Comparison of ENCODE assay signal across 12 cellular contexts in genomic region chr7:101823086-101823485, GRCh38. TPM values are rescaled to one million over a fixed set of nuclear protein-coding genes. Genes with fewer than 3 reads are reported as not detected.
DNase-seq lines count a peak whose midpoint lies in the region; ATAC-seq and TF ChIP-seq lines count a peak whose summit lies in the region.
"Had no signal": no experiment of that assay in that cellular context is flagged by ENCODE, and none has a peak within 500 bp of the region (broad histone marks: within the 10 kb centered on the region; RNA-seq: fewer than 3 reads in every experiment).

No MANE protein-coding gene starts in this region.

- ATAC-seq in thoracic aorta (ENCODE audit: insufficient number of reproducible peaks, low FRiP score, low read depth) = no peak
- ATAC-seq in GM18867 (IDR thresholded peaks at IDR 0.05; ENCODE audit: unreplicated experiment) = no peak

- no peaks in the 10 kb centered on the region for H3K36me3 ChIP-seq in thoracic aorta

- H3K4me3 ChIP-seq in cardiac fibroblast (replicated peaks in 1 of 2; ENCODE audit: low read depth in 2 of 2, low read length in 2 of 2) (no peak overlapping the region), thoracic aorta (peak overlapping the region; percentile 63)

- H3K27ac ChIP-seq in thoracic aorta = peak overlapping the region in 1 of 2 donors; percentile 40
- H3K27ac ChIP-seq: epithelial cell of prostate had no signal

- no peaks in the 10 kb centered on the region for H3K27me3 ChIP-seq in thoracic aorta (replicated peaks; ENCODE audit: insufficient read depth)

- peak; percentile 13 for DNase-seq in NCI-H2171 (lab: John Stamatoyannopoulos, UW)
- peak; percentile 13 to 26 for DNase-seq in cardiac fibroblast (ENCODE audit: low read depth in 2 of 2)
- peak; percentile 47 for DNase-seq in mesenteric fat pad (ENCODE audit: low spot score)
- DNase-seq in thoracic aorta (ENCODE audit: low spot score) = no peak
- DNase-seq in NAMALWA (ENCODE audit: low spot score) = no peak
- DNase-seq in NOMO-1 (lab: John Stamatoyannopoulos, UW; ENCODE audit: unreplicated experiment in 2 of 2) = no peak
- DNase-seq: CD8-positive, alpha-beta memory T cell; NCI-H1105; NCI-H524 treated with DMSO at 0.1 percent for 48 hours; SHP77 treated with DMSO at 0.1 percent for 48 hours had no signal

- no peaks in the 10 kb centered on the region for H3K9me3 ChIP-seq in thoracic aorta

- H3K4me1 ChIP-seq in thoracic aorta (ENCODE audit: control insufficient read depth in 1 of 2, low read depth in 2 of 2) = peaks cover 28 to 63% of the 10 kb centered on the region in 2 donors

- no peak for TF ChIP-seq CTCF in cardiac fibroblast (IDR thresholded peaks at IDR 0.05; ENCODE audit: low read depth, low read length)
- TF ChIP-seq CTCF in thoracic aorta (IDR thresholded peaks at IDR 0.05) = no peak

RNA-seq across cellular contexts. Expression of gene CUX1, which starts 5.7 kb away (rescaled TPM):
- 115 TPM for total RNA-seq in mesenteric fat pad
- 100 to 1,000 TPM in 1 of 2 donors, 10 to 100 TPM in 1; 85.0 to 179 TPM for total RNA-seq in thoracic aorta

Comparison
In these comparisons a context has a peak if more than half of its experiments do, and no peak if none do; other contexts are left out.
1. DNase-seq: peak in NCI-H2171 (single experiment), cardiac fibroblast (2 of 2) and mesenteric fat pad (single experiment); none in thoracic aorta (single experiment), NAMALWA (single experiment) and NOMO-1 (0 of 2).